Comparison of ENCODE assay signal across 9 cellular contexts in genomic region chr1:236066054-236066453, GRCh38. TPM values are rescaled to one million over a fixed set of nuclear protein-coding genes. Genes with fewer than 3 reads are reported as not detected.
DNase-seq lines count a peak whose midpoint lies in the region; ATAC-seq, FAIRE-seq and TF ChIP-seq lines count a peak whose summit lies in the region.
"Had no signal": no experiment of that assay in that cellular context is flagged by ENCODE, and none has a peak within 500 bp of the region (broad histone marks: within the 10 kb centered on the region; RNA-seq: fewer than 3 reads in every experiment).

No MANE protein-coding gene starts in this region.

- H3K36me3 ChIP-seq in BLaER1 treated with 17β-estradiol and CSF1 and Interleukin-3, amounts not matched to agents 10 nM and 100 nM: no peaks in the 10 kb centered on the region
- H3K36me3 ChIP-seq in KMS-11 (ENCODE audit: insufficient read depth) (no peaks in the 10 kb centered on the region), H1 (ENCODE audit: control insufficient read depth in 2 of 4, insufficient read depth in 4 of 4, low read length in 3 of 4) (no peaks in the 10 kb centered on the region)

- DNase-seq in H1 (ENCODE audit: low read depth in 1 of 2, low spot score in 2 of 2): no peak
- DNase-seq in germinal center (ENCODE audit: low spot score): no peak

- H3K79me2 ChIP-seq in KMS-11 (ENCODE audit: insufficient read depth, low read depth) (no peaks in the 10 kb centered on the region), H1 (ENCODE audit: control insufficient read depth in 1 of 2, insufficient read depth in 2 of 2, low read length in 2 of 2) (no peaks in the 10 kb centered on the region)

- no peak overlapping the region for H2BK5ac ChIP-seq in H1 (ENCODE audit: low read depth, low read length)

- H3K4me1 Mint-ChIP-seq in nephron: peaks cover 36% of the 10 kb centered on the region

- 44% methylated on average over 6 of the region's 6 CpGs; no CpG with 5 or more reads in 1 of the 2 experiments for WGBS in H1 (ENCODE audit: extremely low coverage in 1 of 2, insufficient coverage in 1 of 2, insufficient read length in 1 of 2, insufficient replicate concordance in 2 of 2, low coverage in 1 of 2, low lambda C conversion rate in 2 of 2, missing lambda C conversion rate in 1 of 2), 2 experiments

- POLR2A ChIA-PET in H1 (lab: Charles Lee; ENCODE audit: partially characterized antibody): interaction anchor here (2.2 kb wide), 1 partner anchor 94 kb away, joined by 8 read pairs; no protein-coding TSS in a partner anchor

- peaks cover 33 to 45% (median 37%) of the 10 kb centered on the region in 11 experiments for H3K9me3 ChIP-seq in BLaER1 treated with 17β-estradiol and CSF1 and Interleukin-3, amounts not matched to agents 10 nM and 100 nM (replicated peaks in 1 of 11)
- H3K9me3 ChIP-seq in H1 (ENCODE audit: insufficient read depth in 2 of 2, low read depth in 1 of 2, low read length in 1 of 2): no peaks in the 10 kb centered on the region; a peak in 1 of 4 replicates

- CTCF ChIA-PET in H1 (lab: Charles Lee; ENCODE audit: partially characterized antibody): interaction anchor here (0.7 to 0.9 kb wide), 3 partner anchors 37 to 220 kb away, joined by 3 read pairs; no protein-coding TSS in a partner anchor

- no peak overlapping the region for H4K5ac ChIP-seq in H1 (ENCODE audit: insufficient read length, low read depth, low read length)

- no peaks in the 10 kb centered on the region for H3K27me3 Mint-ChIP-seq in nephron (ENCODE audit: low read depth)

- no peak overlapping the region for H2BK20ac ChIP-seq in H1 (ENCODE audit: low read length)

- H3K4me2 ChIP-seq in BLaER1 treated with 17β-estradiol and CSF1 and Interleukin-3, amounts not matched to agents 10 nM and 100 nM: peak overlapping the region in 6 of 11 experiments; percentile 3 to 89 (median 48); a peak in 8 of 22 replicates
- H3K4me2 ChIP-seq in KMS-11: no peak overlapping the region
- peak overlapping the region; percentile 88 to 99 for H3K4me2 ChIP-seq in H1 (ENCODE audit: insufficient read depth in 1 of 2, low read depth in 2 of 2, low read length in 2 of 2)

- H2BK12ac ChIP-seq in H1 (ENCODE audit: low read depth, low read length): no peak overlapping the region

- TF ChIP-seq RAD21 in H1 (IDR thresholded peaks at IDR 0.05 in 1 of 2, conservative IDR thresholded peaks at IDR 0.05 in 1 of 2; ENCODE audit: low read depth in 2 of 2, low read length in 2 of 2): no peak

- no peak overlapping the region for H4K8ac ChIP-seq in H1 (ENCODE audit: extremely low read depth, insufficient read depth, low read length)

- H3K27ac Mint-ChIP-seq in nephron: peak overlapping the region; percentile 43 to 56 (median 51)

- H3K23me2 ChIP-seq in H1 (ENCODE audit: low read depth, low read length): peaks cover 11% of the 10 kb centered on the region; the same call in 1 of the 2 replicates

- TF ChIP-seq CTCF in KMS-11 (conservative IDR thresholded peaks at IDR 0.05; ENCODE audit: low read depth, low read length): no peak
- TF ChIP-seq CTCF in H1 (IDR thresholded peaks at IDR 0.05; ENCODE audit: control extremely low read depth in 1 of 3, insufficient read depth in 1 of 3, low read depth in 1 of 3, low read length in 3 of 3): no peak
- no peak for TF ChIP-seq CTCF in nephron (IDR thresholded peaks at IDR 0.05; ENCODE audit: unreplicated experiment in 3 of 3)

- H3K27ac ChIP-seq in BLaER1 treated with 17β-estradiol and CSF1 and Interleukin-3, amounts not matched to agents 10 nM and 100 nM: peak overlapping the region in 3 of 11 experiments; percentile 35 to 72 (median 62); a peak in 3 of 22 replicates
- no peak overlapping the region for H3K27ac ChIP-seq in KMS-11
- H3K27ac ChIP-seq in H1 (ENCODE audit: low read depth, low read length): no peak overlapping the region
- H3K27ac ChIP-seq: C4-2B had no signal

- no peak for TF ChIP-seq EP300 in H1 (IDR thresholded peaks at IDR 0.05; ENCODE audit: borderline replicate concordance in 1 of 2, low read depth in 2 of 2, low read length in 2 of 2)

- H2BK15ac ChIP-seq in H1 (ENCODE audit: low read length): no peak overlapping the region

- H3K23ac ChIP-seq in H1 (ENCODE audit: insufficient read length): no peak overlapping the region

- H3K4ac ChIP-seq in H1 (replicated peaks; ENCODE audit: insufficient read length, low read depth, low read length): no peak overlapping the region

- H4K91ac ChIP-seq in H1 (replicated peaks; ENCODE audit: insufficient read length, low read length): no peak overlapping the region

- peak overlapping the region; percentile 60 to 82 (median 79) for H3K4me3 Mint-ChIP-seq in nephron

- H3K56ac ChIP-seq in H1 (replicated peaks; ENCODE audit: insufficient read length, low read depth, low read length): no peak overlapping the region

- H3K4me1 ChIP-seq in BLaER1 treated with 17β-estradiol and CSF1 and Interleukin-3, amounts not matched to agents 10 nM and 100 nM: peaks cover 9 to 26% (median 12%) of the 10 kb centered on the region in 10 experiments; a peak in 19 of 20 replicates
- H3K4me1 ChIP-seq in KMS-11 (ENCODE audit: low read depth, poor library complexity, severe bottlenecking) (no peaks in the 10 kb centered on the region), H1 (replicated peaks in 1 of 4; ENCODE audit: control insufficient read depth in 3 of 4, insufficient read depth in 4 of 4, low read length in 3 of 4) (peaks cover 3 to 11% (median 4%) of the 10 kb centered on the region in 4 experiments; a peak in 5 of 7 replicates)

- H3K18ac ChIP-seq in H1 (ENCODE audit: extremely low read depth, low read length): no peak overlapping the region

- peak overlapping the region in 1 of 11 experiments; percentile 46; a peak in 2 of 22 replicates for H3K9ac ChIP-seq in BLaER1 treated with 17β-estradiol and CSF1 and Interleukin-3, amounts not matched to agents 10 nM and 100 nM
- H3K9ac ChIP-seq in KMS-11 (no peak overlapping the region), H1 (replicated peaks in 1 of 4; ENCODE audit: extremely low read depth in 1 of 4, low read depth in 3 of 4, low read length in 3 of 4) (no peak overlapping the region)

- no peak for TF ChIP-seq POLR2A in H1 (IDR thresholded peaks at IDR 0.05; ENCODE audit: control extremely low read depth in 1 of 2, low read depth in 2 of 2, low read length in 2 of 2)

- no peaks in the 10 kb centered on the region for H3K27me3 ChIP-seq in BLaER1 treated with 17β-estradiol and CSF1 and Interleukin-3, amounts not matched to agents 10 nM and 100 nM
- no peaks in the 10 kb centered on the region for H3K27me3 ChIP-seq in KMS-11 (ENCODE audit: insufficient read depth, low read depth)
- H3K27me3 ChIP-seq in H1 (replicated peaks in 1 of 4; ENCODE audit: control insufficient read depth in 3 of 4, extremely low read depth in 1 of 4, insufficient read depth in 3 of 4, low read length in 3 of 4): peaks cover 5 to 33% (median 24%) of the 10 kb centered on the region in 4 experiments; a peak in 6 of 7 replicates

- FAIRE-seq in H1 (lab: Jason Lieb, UNC): no peak

- no peak overlapping the region for H2BK120ac ChIP-seq in H1 (replicated peaks; ENCODE audit: low read depth, low read length)

- 0 out of 2 replicates have a peak overlapping the region, but pooled peaks have one; percentile 10 for H2AFZ ChIP-seq in KMS-11 (ENCODE audit: low read depth)
- 0 out of 2 replicates have a peak overlapping the region, but pooled peaks have one; percentile 82 for H2AFZ ChIP-seq in H1 (ENCODE audit: low read length)

- H3K14ac ChIP-seq in H1 (ENCODE audit: insufficient read length): no peak overlapping the region

- no peaks in the 10 kb centered on the region for H4K20me1 ChIP-seq in BLaER1 treated with 17β-estradiol and CSF1 and Interleukin-3, amounts not matched to agents 10 nM and 100 nM
- H4K20me1 ChIP-seq in KMS-11 (ENCODE audit: insufficient read depth) (no peaks in the 10 kb centered on the region), H1 (replicated peaks in 1 of 2; ENCODE audit: control insufficient read depth in 1 of 2, insufficient read depth in 2 of 2, low read length in 2 of 2) (no peaks in the 10 kb centered on the region)

- no peak overlapping the region for H2AK5ac ChIP-seq in H1 (ENCODE audit: low read depth, low read length)

- H3K36me3 Mint-ChIP-seq in nephron (ENCODE audit: low read depth): peaks cover 6% of the 10 kb centered on the region

- peaks cover 4% of the 10 kb centered on the region for H3K9me3 Mint-ChIP-seq in nephron

- no peak overlapping the region for H3K4me3 ChIP-seq in BLaER1 treated with 17β-estradiol and CSF1 and Interleukin-3, amounts not matched to agents 10 nM and 100 nM
- H3K4me3 ChIP-seq in KMS-11 (IDR thresholded peaks at IDR 0.05; ENCODE audit: insufficient read depth, low read depth, low read length) (no peak overlapping the region), H1 (ENCODE audit: extremely low read depth in 1 of 4, insufficient read depth in 2 of 4, low read depth in 3 of 4, low read length in 4 of 4) (peak overlapping the region in 2 of 4 experiments; percentile 53 to 76; a peak in 3 of 8 replicates)

- H3K79me1 ChIP-seq in H1 (ENCODE audit: low read depth, low read length): no peaks in the 10 kb centered on the region

- ATAC-seq in GM18907 (IDR thresholded peaks at IDR 0.05; ENCODE audit: unreplicated experiment) (no peak), HG02642 (IDR thresholded peaks at IDR 0.05; ENCODE audit: poor library complexity, unreplicated experiment) (no peak), HG02884 (IDR thresholded peaks at IDR 0.05; ENCODE audit: unreplicated experiment) (no peak)

TF ChIP-seq in H1, 55 proteins besides CTCF, POLR2A, EP300 and RAD21 (continues in another document):
- TF ChIP-seq SUZ12 (IDR thresholded peaks at IDR 0.05; ENCODE audit: low read length) (no peak), SP4 (IDR thresholded peaks at IDR 0.05; ENCODE audit: low read length) (no peak), ATF2 (IDR thresholded peaks at IDR 0.05; ENCODE audit: low read length) (no peak)

RNA-seq across cellular contexts. Expression of gene NID1, which starts 1.2 kb away (rescaled TPM):
- total RNA-seq in H1 (2021; fragmentation: NEBNext Ultra II Directional; extraction: Animal tissue kit (Norgen Biotek cat#: 25700)): 24.9 and 25.4 TPM in 2 replicates
- 20.9 and 32.3 TPM in 2 replicates for polyA plus RNA-seq in H1 (2011; rRNA removed)
- polyA plus RNA-seq in H1 (2011; cell fraction: cytosol; rRNA removed): 13.5 TPM
- 41.0 TPM for polyA plus RNA-seq in H1 (2011; cell fraction: nucleus; rRNA removed)
- polyA plus RNA-seq in H1 (2012, experiment 1 of 2): 23.2 to 28.5 TPM (median 24.9 TPM) in 4 replicates
- 10.7 TPM for polyA plus RNA-seq in H1 (2012, experiment 2 of 2)
- 82.7 TPM for polyA plus RNA-seq in H1 (2013, experiment 1 of 2)
- polyA plus RNA-seq in H1 (2013, experiment 2 of 2): 66.1 TPM
- 23.0 and 27.1 TPM in 2 replicates for polyA minus RNA-seq in H1 (2011; rRNA and poly(A)+ RNA removed)
- 21.0 TPM for polyA minus RNA-seq in H1 (2011; cell fraction: cytosol; rRNA and poly(A)+ RNA removed)
- 15.5 TPM for polyA minus RNA-seq in H1 (2011; cell fraction: nucleus; rRNA and poly(A)+ RNA removed)
